Comparison of ENCODE assay signal across 9 cellular contexts in genomic region chr3:58998476-58999117, GRCh38. TPM values are rescaled to one million over a fixed set of nuclear protein-coding genes. Genes with fewer than 3 reads are reported as not detected.
DNase-seq lines count a peak whose midpoint lies in the region; ATAC-seq and TF ChIP-seq lines count a peak whose summit lies in the region.
"Had no signal": no experiment of that assay in that cellular context is flagged by ENCODE, and none has a peak within 500 bp of the region (broad histone marks: within the 10 kb centered on the region; RNA-seq: fewer than 3 reads in every experiment).

No MANE protein-coding gene starts in this region.

- no peak overlapping the region for H2BK15ac ChIP-seq in mesenchymal stem cell (ENCODE audit: low read depth, poor library complexity, severe bottlenecking)

- peak overlapping the region in 1 of 2 experiments; percentile 14 for H2BK12ac ChIP-seq in mesenchymal stem cell (ENCODE audit: low read length in 2 of 2)

- CTCF ChIA-PET in Calu3 (lab: Charles Lee), result interaction anchor here (0.5 to 2.9 kb wide), 6 partner anchors 12 to 430 kb away, joined by 3 to 21 read pairs (median 4); no protein-coding TSS in a partner anchor

- DNase-seq in Calu3 (peak; percentile 61), HK-2 (ENCODE audit: unreplicated experiment) (peak; percentile 47), amniotic stem cell (lab: John Stamatoyannopoulos, UW) (peak; percentile 91), mesenchymal stem cell (peak; percentile 94), NCI-H1694 (lab: John Stamatoyannopoulos, UW) (no peak), GDM1 (lab: John Stamatoyannopoulos, UW) (no peak)
- DNase-seq: activated CD4-positive, alpha-beta T cell treated with anti-CD3 and anti-CD28 coated beads, Interleukin-2, amount 50 U/mL, for 4 hours had no signal

- H3K14ac ChIP-seq in mesenchymal stem cell (ENCODE audit: low read length in 2 of 2), result no peak overlapping the region

- no peaks in the 10 kb centered on the region for H3K4me1 ChIP-seq in mesenchymal stem cell (ENCODE audit: control insufficient read depth, insufficient read depth, low read depth, low read length)

- H3K27ac Mint-ChIP-seq in Calu3 (ENCODE audit: unreplicated experiment), result peak overlapping the region; percentile 99

- no peak for TF ChIP-seq CTCF in Calu3 (IDR thresholded peaks at IDR 0.05; ENCODE audit: unreplicated experiment)

- no peak overlapping the region for H3K27ac ChIP-seq in mesenchymal stem cell (ENCODE audit: low read length, poor library complexity, severe bottlenecking)

- no peak overlapping the region for H4K91ac ChIP-seq in mesenchymal stem cell (ENCODE audit: low read length)

- H3K18ac ChIP-seq in mesenchymal stem cell (ENCODE audit: low read depth in 1 of 2, low read length in 2 of 2), result no peak overlapping the region

- H3K23ac ChIP-seq in mesenchymal stem cell (ENCODE audit: low read length in 2 of 2), result no peak overlapping the region

- H3K4me3 Mint-ChIP-seq in Calu3 (ENCODE audit: low read depth, unreplicated experiment), result no peak overlapping the region

- peaks cover 7% of the 10 kb centered on the region for H3K36me3 Mint-ChIP-seq in Calu3 (ENCODE audit: insufficient read depth, unreplicated experiment)

- no peak overlapping the region for H2BK120ac ChIP-seq in mesenchymal stem cell (ENCODE audit: low read depth, low read length)

- H3K4me2 ChIP-seq in mesenchymal stem cell (ENCODE audit: low read length, poor library complexity, severe bottlenecking), result no peak overlapping the region

- no peak overlapping the region for H2AFZ ChIP-seq in mesenchymal stem cell (ENCODE audit: low read depth, low read length)

- no TSS peak for BruUV-seq in Calu3 (replicated peaks; lab: Mats Ljungman, UMichigan)

- 29% methylated on average over 2 of the region's 4 CpGs for WGBS in mesenchymal stem cell

- H2BK5ac ChIP-seq in mesenchymal stem cell (ENCODE audit: low read depth, low read length, poor library complexity, severe bottlenecking), result no peak overlapping the region

- H3K27me3 Mint-ChIP-seq in Calu3 (ENCODE audit: unreplicated experiment), result no peaks in the 10 kb centered on the region

- no peak overlapping the region for H2AK5ac ChIP-seq in mesenchymal stem cell (ENCODE audit: low read length, severe bottlenecking)

- peaks cover 42% of the 10 kb centered on the region for H3K4me1 Mint-ChIP-seq in Calu3 (ENCODE audit: low read depth, unreplicated experiment)

- intact Hi-C loops in Calu3 (cut with micrococcal nuclease; ENCODE audit: unreplicated experiment), result loop anchor here (10.0 kb wide), 5 partner anchors 174 to 856 kb away; no protein-coding TSS in a partner anchor

- no peaks in the 10 kb centered on the region for H3K27me3 ChIP-seq in mesenchymal stem cell (ENCODE audit: control insufficient read depth in 1 of 2, insufficient read depth in 1 of 2, low read length in 2 of 2)

- H3K4me3 ChIP-seq in mesenchymal stem cell (ENCODE audit: insufficient read depth in 1 of 2, low read depth in 1 of 2, low read length in 2 of 2), result no peak overlapping the region

- no peak overlapping the region for H3K4ac ChIP-seq in mesenchymal stem cell (ENCODE audit: low read depth in 1 of 2, low read length in 2 of 2)

- H4K8ac ChIP-seq in mesenchymal stem cell (ENCODE audit: low read length), result peak overlapping the region; percentile 12

- H3K9me3 Mint-ChIP-seq in Calu3 (ENCODE audit: low read depth, unreplicated experiment), result no peaks in the 10 kb centered on the region

- no peaks in the 10 kb centered on the region for H3K9me3 ChIP-seq in mesenchymal stem cell (ENCODE audit: control insufficient read depth, low read length)

- no peaks in the 10 kb centered on the region for H3K79me1 ChIP-seq in mesenchymal stem cell (replicated peaks; ENCODE audit: low read length, poor library complexity, severe bottlenecking)

- H3K9ac ChIP-seq in mesenchymal stem cell (ENCODE audit: low read length), result peak overlapping the region; percentile 76

- no peaks in the 10 kb centered on the region for H3K36me3 ChIP-seq in mesenchymal stem cell (ENCODE audit: control insufficient read depth in 1 of 2, insufficient read depth in 2 of 2, low read depth in 1 of 2, low read length in 2 of 2)

- no peak for ATAC-seq in GM21515 (IDR thresholded peaks at IDR 0.05; ENCODE audit: unreplicated experiment)
- ATAC-seq in HG03571 (IDR thresholded peaks at IDR 0.05; ENCODE audit: unreplicated experiment), result no peak

RNA-seq across cellular contexts. Expression of gene CFAP20DC, which starts 51.2 kb away (rescaled TPM):
- total RNA-seq in Calu3 (2022), result 5.8 and 5.9 TPM in 2 replicates
- polyA plus RNA-seq in mesenchymal stem cell (2013, experiment 1 of 2), result 0.36 TPM
- polyA plus RNA-seq in mesenchymal stem cell (2013, experiment 2 of 2), result 0.60 TPM

Comparison
In these comparisons a context has a peak if more than half of its experiments do, and no peak if none do; other contexts are left out.
1. DNase-seq: peak in Calu3 (single experiment), HK-2 (single experiment), amniotic stem cell (single experiment) and mesenchymal stem cell (single experiment); none in NCI-H1694 (single experiment) and GDM1 (single experiment).